In the genomic region with DNA sequence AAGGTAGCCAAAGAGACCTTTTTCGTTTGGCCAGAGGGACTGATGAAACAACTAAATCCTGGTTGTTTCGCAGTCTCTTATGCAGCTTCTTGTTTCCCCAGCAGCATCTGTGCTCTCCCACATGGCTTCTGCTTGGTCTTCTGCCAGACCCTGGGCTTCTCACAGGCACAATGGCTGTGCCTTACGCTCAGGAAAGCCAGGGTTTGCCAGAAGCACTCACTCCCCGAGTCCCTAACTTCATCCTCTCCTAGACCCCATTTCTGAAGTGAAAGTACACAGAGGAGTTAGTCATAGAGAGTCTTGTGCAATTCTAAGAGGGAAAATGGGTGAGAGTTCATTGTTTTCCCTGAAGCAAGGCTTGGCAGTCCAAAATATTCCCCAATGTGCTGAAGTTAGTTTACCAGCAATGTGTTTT, we compare ENCODE assay signal across 10 cellular contexts.
DNase-seq lines count a peak whose midpoint lies in the region; ATAC-seq, FAIRE-seq and TF ChIP-seq lines count a peak whose summit lies in the region.
"Had no signal": no experiment of that assay in that cellular context is flagged by ENCODE, and none has a peak within 500 bp of the region (broad histone marks: within the 10 kb centered on the region; RNA-seq: fewer than 3 reads in every experiment).

No MANE protein-coding gene starts in this region.

- H3K27ac ChIP-seq in urinary bladder (ENCODE audit: low read depth) (peak overlapping the region; percentile 68), kidney (ENCODE audit: low read depth in 2 of 2, low read length in 2 of 2) (no peak overlapping the region)

- H3K4me1 ChIP-seq in urinary bladder (ENCODE audit: insufficient read depth) (no peaks in the 10 kb centered on the region), kidney (ENCODE audit: control insufficient read depth in 1 of 2, insufficient read depth in 1 of 2, low read depth in 1 of 2, low read length in 2 of 2) (no peaks in the 10 kb centered on the region)

- FAIRE-seq in RCC 7860 (lab: Jason Lieb, UNC) = no peak
- FAIRE-seq in kidney (lab: Jason Lieb, UNC) = no peak
- FAIRE-seq: A204.1 had no signal

- 41% methylated on average over 4 of the region's 4 CpGs for WGBS in urinary bladder

- no peaks in the 10 kb centered on the region for H3K36me3 ChIP-seq in urinary bladder (ENCODE audit: insufficient read depth)
- H3K36me3 ChIP-seq in kidney (ENCODE audit: control insufficient read depth in 1 of 2, insufficient read depth in 2 of 2, low read length in 2 of 2) = no peaks in the 10 kb centered on the region

- peak; percentile 13 for DNase-seq in NCI-H2171 treated with DMSO at 0.1 percent for 48 hours (lab: John Stamatoyannopoulos, UW)
- no peak for DNase-seq in NCI-H2171 (lab: John Stamatoyannopoulos, UW)
- peak; percentile 54 for DNase-seq in dedifferentiated amniotic fluid mesenchymal stem cell (ENCODE audit: extremely low spot score)
- DNase-seq in middle frontal gyrus (ENCODE audit: extremely low spot score, low spot score) = peak; percentile 10
- no peak for DNase-seq in RCC 7860 (ENCODE audit: low spot score)
- no peak for DNase-seq in kidney
- DNase-seq: KG1 had no signal

- H3K4me3 ChIP-seq in urinary bladder (ENCODE audit: low read depth, low read length) (no peak overlapping the region), kidney (ENCODE audit: low read length in 2 of 2) (no peak overlapping the region)

- H3K9ac ChIP-seq in kidney (ENCODE audit: low read length in 2 of 2) = no peak overlapping the region

- intact Hi-C loops in kidney (cut with DNase I) = no loop called here

- no peaks in the 10 kb centered on the region for H3K9me3 ChIP-seq in kidney (ENCODE audit: control insufficient read depth in 1 of 2, low read length in 2 of 2)

- TF ChIP-seq CTCF in kidney (IDR thresholded peaks at IDR 0.05; ENCODE audit: borderline replicate concordance, extremely low read depth, insufficient read depth) = no peak

- no peak for ATAC-seq in HG02763 (IDR thresholded peaks at IDR 0.05; ENCODE audit: unreplicated experiment)

Comparison
In these comparisons a context has a peak if more than half of its experiments do, and no peak if none do; other contexts are left out.
1. DNase-seq: peak in NCI-H2171 treated with DMSO at 0.1 percent for 48 hours (single experiment), dedifferentiated amniotic fluid mesenchymal stem cell (single experiment) and middle frontal gyrus (single experiment); none in NCI-H2171 (single experiment), RCC 7860 (single experiment) and kidney (single experiment).